8 cellular contexts compared by ENCODE assay signal in genomic region chr3:150410311-150411105, GRCh38.
DNase-seq lines count a peak whose midpoint lies in the region; ATAC-seq lines count a peak whose summit lies in the region.

No MANE protein-coding gene starts in this region.

- H3K4me3 ChIP-seq in iPS-20b (ENCODE audit: low read length) (peak overlapping the region; percentile 92), skeletal muscle cell (ENCODE audit: low read depth, low read length) (peak overlapping the region; percentile 98)

- H3K27ac ChIP-seq in iPS-20b (ENCODE audit: low read length): no peak overlapping the region

- no peaks in the 10 kb centered on the region for H3K9me3 ChIP-seq in iPS-20b (ENCODE audit: insufficient read depth, low read depth, low read length)

- H3K9ac ChIP-seq in iPS-20b (ENCODE audit: low read depth, low read length): peak overlapping the region; percentile 23; the same call in 1 of the 2 replicates

- in situ Hi-C loops in T47D (cut with HindIII; ENCODE audit: low pct_unique_long_range_greater_than_20kb, low sequenced_read_pairs): no loop called here

- peaks cover 2% of the 10 kb centered on the region; the same call in 1 of the 2 replicates for H3K36me3 ChIP-seq in iPS-20b (ENCODE audit: insufficient read depth, low read depth, low read length)

- no peaks in the 10 kb centered on the region for H3K27me3 ChIP-seq in iPS-20b (ENCODE audit: insufficient read depth, low read length)

- DNase-seq in EL (peak; percentile 52), HUDEP-2 (lab: John Stamatoyannopoulos, UW; ENCODE audit: unreplicated experiment in 76 of 76) (peak in 39 of 76 experiments; percentile 1 to 38 (median 22)), T-helper 2 cell (peak in 3 of 5 experiments; percentile 7 to 55 (median 15)), T47D (ENCODE audit: low read depth in 1 of 2, low spot score in 1 of 2) (peak; percentile 48 to 51), skeletal muscle cell (ENCODE audit: low read depth) (no peak), NCI-H187 treated with DMSO at 0.1 percent for 48 hours (lab: John Stamatoyannopoulos, UW) (no peak)

- peaks cover 7% of the 10 kb centered on the region; the same call in 1 of the 2 replicates for H3K4me1 ChIP-seq in iPS-20b (ENCODE audit: insufficient read depth, low read length)

- ATAC-seq in HG03439 (IDR thresholded peaks at IDR 0.05; ENCODE audit: unreplicated experiment): no peak

Comparison
In these comparisons a context has a peak if more than half of its experiments do, and no peak if none do; other contexts are left out.
1. DNase-seq: peak in EL (single experiment), HUDEP-2 (39 of 76), T-helper 2 cell (3 of 5) and T47D (2 of 2); none in skeletal muscle cell (single experiment) and NCI-H187 treated with DMSO at 0.1 percent for 48 hours (single experiment).